ENCODE assay signal across 27 cellular contexts in genomic region chr6:167445568-167445967, GRCh38.
"Had no signal": no experiment of that assay in that cellular context is flagged by ENCODE, and none has a peak within 500 bp of the region (broad histone marks: within the 10 kb centered on the region; RNA-seq: fewer than 3 reads in every experiment).

No MANE protein-coding gene starts in this region.

- H3K27me3 Mint-ChIP-seq: activated naive CD8-positive, alpha-beta T cell treated with anti-CD3 and anti-CD28 coated beads, Interleukin-2, amount 50 U/mL, for 24 hours had no signal

- H3K4me3 ChIP-seq: ascending aorta, body of pancreas, MG63, Peyer's patch, SJSA1 had no signal

- H3K9me3 ChIP-seq: ascending aorta, body of pancreas, MG63, Peyer's patch, SJSA1 had no signal

- H3K36me3 ChIP-seq: ascending aorta, MG63, Peyer's patch, SJSA1 had no signal

- H3K4me1 ChIP-seq: ascending aorta, body of pancreas, SJSA1 had no signal

- H3K4me1 Mint-ChIP-seq: activated naive CD8-positive, alpha-beta T cell treated with anti-CD3 and anti-CD28 coated beads, Interleukin-2, amount 50 U/mL, for 24 hours had no signal

- H3K27ac Mint-ChIP-seq: activated CD8-positive, alpha-beta T cell treated with anti-CD3 and anti-CD28 coated beads, Interleukin-2, amount 10 ng/mL, durations not matched to agents 7 days and 5 days; activated naive CD4-positive, alpha-beta T cell treated with anti-CD3 and anti-CD28 coated beads, Interleukin-2, amount 50 U/mL, for 72 hours; activated naive CD8-positive, alpha-beta T cell treated with anti-CD3 and anti-CD28 coated beads, Interleukin-2, amount 50 U/mL, for 24 hours; activated T-cell treated with anti-CD3 and anti-CD28 coated beads, Interleukin-2, amount 50 U/mL, for 24 hours; T-helper 1 cell treated with Interleukin-12 subunit alpha and Interleukin-12 subunit beta and Interleukin-4 antibody, amounts not matched to agents 30 μg/mL and 1 μg/mL, for 36 hours; WTC11 had no signal

- H3K4me3 Mint-ChIP-seq: activated CD8-positive, alpha-beta T cell treated with anti-CD3 and anti-CD28 coated beads, Interleukin-2, amount 10 ng/mL, durations not matched to agents 7 days and 5 days; activated naive CD8-positive, alpha-beta T cell treated with anti-CD3 and anti-CD28 coated beads, Interleukin-2, amount 50 U/mL, for 24 hours; activated T-cell treated with anti-CD3 and anti-CD28 coated beads, Interleukin-2, amount 50 U/mL, for 24 hours; T-helper 1 cell treated with Interleukin-12 subunit alpha and Interleukin-12 subunit beta and Interleukin-4 antibody, amounts not matched to agents 30 μg/mL and 1 μg/mL, for 36 hours; WTC11 had no signal

- ATAC-seq: activated CD8-positive, alpha-beta T cell treated with anti-CD3 and anti-CD28 coated beads, Interleukin-2, amount 10 ng/mL, durations not matched to agents 7 days and 5 days; activated naive CD4-positive, alpha-beta T cell treated with anti-CD3 and anti-CD28 coated beads, Interleukin-2, amount 50 U/mL, for 72 hours; activated naive CD8-positive, alpha-beta T cell treated with anti-CD3 and anti-CD28 coated beads, Interleukin-2, amount 50 U/mL, for 24 hours; body of pancreas; WTC11 had no signal

- H3K27ac ChIP-seq: ascending aorta, body of pancreas, Peyer's patch, RWPE1, SJSA1 had no signal

- H3K36me3 Mint-ChIP-seq: activated naive CD4-positive, alpha-beta T cell treated with anti-CD3 and anti-CD28 coated beads, Interleukin-2, amount 50 U/mL, for 72 hours; WTC11 had no signal

- H3K9me3 Mint-ChIP-seq: activated naive CD4-positive, alpha-beta T cell treated with anti-CD3 and anti-CD28 coated beads, Interleukin-2, amount 50 U/mL, for 72 hours; activated naive CD8-positive, alpha-beta T cell treated with anti-CD3 and anti-CD28 coated beads, Interleukin-2, amount 50 U/mL, for 24 hours; activated T-cell treated with anti-CD3 and anti-CD28 coated beads, Interleukin-2, amount 50 U/mL, for 24 hours; T-helper 1 cell treated with Interleukin-12 subunit alpha and Interleukin-12 subunit beta and Interleukin-4 antibody, amounts not matched to agents 30 μg/mL and 1 μg/mL, for 36 hours; WTC11 had no signal

- H3K27me3 ChIP-seq: ascending aorta, body of pancreas, MG63, Peyer's patch, SJSA1 had no signal

- DNase-seq: activated CD4-positive, alpha-beta T cell treated with anti-CD3 and anti-CD28 coated beads for 48 hours; activated CD4-positive, alpha-beta T cell treated with anti-CD3 and anti-CD28 coated beads, Interleukin-2, amount 50 U/mL, for 4 hours; activated CD4-positive, CD25-positive, alpha-beta regulatory T cell treated with anti-CD3 and anti-CD28 coated beads, Interleukin-2, amount 50 U/mL, for 72 hours; activated CD8-positive, alpha-beta T cell treated with anti-CD3 and anti-CD28 coated beads, Interleukin-2, amount 10 ng/mL, durations not matched to agents 7 days and 5 days; activated effector memory CD4-positive, alpha-beta T cell treated with anti-CD3 and anti-CD28 coated beads, Interleukin-2, amount 50 U/mL, for 16 hours; activated naive CD4-positive, alpha-beta T cell treated with Interleukin-2 at 50 U/mL for 16 hours; activated naive CD8-positive, alpha-beta T cell treated with anti-CD3 and anti-CD28 coated beads, Interleukin-2, amount 50 U/mL, for 24 hours; activated T-cell treated with anti-CD3 and anti-CD28 coated beads, Interleukin-2, amount 50 U/mL, for 24 hours; amniotic stem cell; body of pancreas; MG63; MV-4-11; NCI-H1092 treated with DMSO at 0.1 percent for 48 hours; NCI-H1417 treated with DMSO at 0.1 percent for 48 hours; NCI-H1694 treated with DMSO at 0.1 percent for 48 hours; NCI-H2029 treated with DMSO at 0.1 percent for 48 hours; NCI-H510A treated with DMSO at 0.1 percent for 48 hours; NCI-H69; Peyer's patch; Right ventricle myocardium superior; T-helper 9 cell had no signal
